ENCODE assay signal across 8 cellular contexts in the genomic region with DNA sequence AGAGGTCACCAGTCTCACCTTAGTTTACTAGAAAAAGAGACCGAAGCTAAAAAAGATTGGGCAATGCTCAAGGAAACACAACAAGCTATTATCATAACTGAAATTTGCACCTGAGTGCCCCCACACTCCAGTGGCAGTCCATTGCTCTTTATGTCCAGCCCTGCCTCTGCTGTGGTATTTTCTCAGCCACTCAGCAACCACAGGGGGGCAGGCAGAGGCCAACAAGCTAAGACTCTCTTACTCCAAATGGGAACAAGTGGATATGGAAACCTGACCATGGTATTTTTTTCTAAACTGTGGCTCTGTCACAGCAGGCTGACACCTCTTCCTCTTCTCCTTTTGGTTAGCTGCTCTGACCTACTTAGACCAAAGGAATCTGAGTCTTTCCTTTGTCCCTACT.
A peak's percentile ranks its signal among the peaks of the same experiment; 100 is the strongest.
DNase-seq lines count a peak whose midpoint lies in the region; TF ChIP-seq lines count a peak whose summit lies in the region.
"Not testable (repeated sequence)": the region's sequence is repeated elsewhere in the genome, so short reads cannot be mapped to it uniquely, and the experiment has no call there.

No MANE protein-coding gene starts in this region.

- in situ Hi-C loops in KBM-7 (cut with MboI; ENCODE audit: low pct_unique_long_range_greater_than_20kb, low sequenced_read_pairs); SK-MEL-5 (cut with HindIII; ENCODE audit: low pct_unique_long_range_greater_than_20kb, low sequenced_read_pairs): not testable (repeated sequence)

- H3K36me3 Mint-ChIP-seq in MCF 10A (ENCODE audit: insufficient read depth, unreplicated experiment): not testable (repeated sequence)

- H3K4me1 Mint-ChIP-seq in MCF 10A (ENCODE audit: insufficient read depth, unreplicated experiment): not testable (repeated sequence)

- not testable (repeated sequence) for H3K27ac Mint-ChIP-seq in MCF 10A (ENCODE audit: low read depth, unreplicated experiment)

- DNase-seq in AG20443 (ENCODE audit: low spot score) (peak; percentile 7), GM04504 (ENCODE audit: low read depth) (peak; percentile 18), KBM-7 (peak; percentile 34), NCI-H524 (lab: John Stamatoyannopoulos, UW) (peak; percentile 5 to 9), SK-MEL-5 (ENCODE audit: low read depth, low spot score) (peak; percentile 54), MCF 10A (ENCODE audit: unreplicated experiment) (peak; percentile 24), fibroblast of villous mesenchyme (ENCODE audit: low read depth) (peak; percentile 3), myocyte (ENCODE audit: low read depth) (peak; percentile 64)

- CTCF ChIA-PET in MCF 10A (lab: Yijun Ruan, JAX): not testable (repeated sequence)

- H3K9me3 Mint-ChIP-seq in MCF 10A (ENCODE audit: unreplicated experiment): not testable (repeated sequence)

- TF ChIP-seq CTCF in MCF 10A (IDR thresholded peaks at IDR 0.05; ENCODE audit: unreplicated experiment): not testable (repeated sequence)
- peak; percentile 21 for TF ChIP-seq CTCF in fibroblast of villous mesenchyme (IDR thresholded peaks at IDR 0.05; ENCODE audit: insufficient read depth, low read depth, low read length)

- POLR2A ChIA-PET in MCF 10A (lab: Yijun Ruan, JAX): not testable (repeated sequence)

- intact Hi-C loops in MCF 10A (cut with micrococcal nuclease): not testable (repeated sequence)

- BruUV-seq in MCF 10A (replicated peaks; lab: Mats Ljungman, UMichigan): not testable (repeated sequence)

- not testable (repeated sequence) for H3K4me3 ChIP-seq in fibroblast of villous mesenchyme (ENCODE audit: low read depth, low read length)

- not testable (repeated sequence) for H3K27me3 Mint-ChIP-seq in MCF 10A (ENCODE audit: insufficient read depth, unreplicated experiment)

- H3K4me3 Mint-ChIP-seq in MCF 10A (ENCODE audit: unreplicated experiment): not testable (repeated sequence)

Comparison
In these comparisons a context has a peak if more than half of its experiments do, and no peak if none do; other contexts are left out.
1. DNase-seq: peak in every context shown above with its lines; median percentile 64 in myocyte; 54 in SK-MEL-5; 34 in KBM-7; 24 in MCF 10A; 18 in GM04504; 7 in AG20443; 7 in NCI-H524; 3 in fibroblast of villous mesenchyme.